In the genomic region with DNA sequence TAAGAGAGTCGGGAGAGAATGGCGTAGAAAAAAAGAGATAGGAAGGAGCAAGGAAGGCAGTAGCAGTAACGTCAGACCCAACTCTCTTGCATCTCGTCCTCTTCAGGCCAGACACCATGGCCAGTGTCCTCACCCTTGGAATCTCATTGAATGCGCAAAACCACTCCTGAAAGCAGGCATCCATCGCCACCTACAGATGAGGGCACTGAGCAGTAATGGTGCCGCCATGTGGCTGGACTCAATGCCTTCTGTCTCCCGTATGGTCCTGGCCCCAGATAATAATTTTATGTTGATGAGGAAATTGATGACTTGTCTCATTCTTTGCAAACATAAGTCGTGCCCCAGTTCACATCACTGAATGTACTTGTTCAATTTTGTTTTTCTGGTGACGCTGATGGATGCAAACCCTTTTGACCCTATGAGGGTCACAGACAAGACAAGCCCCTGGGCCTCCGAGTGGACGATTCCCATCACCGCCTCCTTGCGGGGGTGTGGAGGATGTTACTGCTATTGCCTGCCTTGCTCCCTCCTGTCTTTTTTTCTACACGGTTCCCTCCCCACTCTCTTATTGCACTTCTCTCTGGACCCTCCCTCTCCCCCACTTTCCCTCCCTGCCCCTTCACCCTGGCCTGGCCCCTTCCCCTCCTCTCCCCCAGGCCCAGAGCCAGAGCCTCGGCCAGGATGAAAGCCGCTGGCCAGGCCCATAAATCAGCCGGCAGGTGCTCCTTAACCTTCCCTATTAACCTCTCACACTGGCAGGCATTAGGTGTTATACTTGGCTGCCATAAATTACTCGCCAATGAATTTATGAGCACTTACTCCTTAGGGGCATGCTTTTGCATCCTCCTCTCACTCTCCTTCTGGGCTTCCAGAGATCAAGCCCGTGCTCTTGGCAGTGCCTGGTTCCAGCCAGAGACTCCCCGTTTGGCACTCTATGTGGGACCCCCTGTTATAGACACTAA, we compare ENCODE assay signal across 17 cellular contexts. TPM values are rescaled to one million over a fixed set of nuclear protein-coding genes. Genes with fewer than 3 reads are reported as not detected.
A peak's percentile ranks its signal among the peaks of the same experiment; 100 is the strongest.
DNase-seq lines count a peak whose midpoint lies in the region; ATAC-seq and TF ChIP-seq lines count a peak whose summit lies in the region.
"Had no signal": no experiment of that assay in that cellular context is flagged by ENCODE, and none has a peak within 500 bp of the region (broad histone marks: within the 10 kb centered on the region; RNA-seq: fewer than 3 reads in every experiment).

No MANE protein-coding gene starts in this region.

- no peak overlapping the region for H3K27ac Mint-ChIP-seq in neural progenitor cell
- H3K27ac Mint-ChIP-seq: activated B cell treated with CpG ODN at 0.5 μM for 24 hours; brain; immature natural killer cell; memory B cell; stimulated activated memory B cell treated with anti-CD40 and anti-IgM and Interleukin-4, amounts not matched to agents 10 μg/mL and 1 μg/mL and 100 μg/mL, for 72 hours; type B pancreatic cell had no signal

- H3K27ac ChIP-seq in Karpas-422 (ENCODE audit: low read length), result no peak overlapping the region
- no peak overlapping the region for H3K27ac ChIP-seq in neural progenitor cell

- ATAC-seq in SK-N-SH treated with all-trans-retinoic acid at 6 μM for 48 hours, result peak; percentile 58; the same call in 2 of the 3 replicates
- ATAC-seq: stimulated activated memory B cell treated with anti-CD40 and anti-IgM and Interleukin-4, amounts not matched to agents 10 μg/mL and 1 μg/mL and 100 μg/mL, for 72 hours had no signal

- H3K9me3 ChIP-seq in Karpas-422 (ENCODE audit: low read length) (no peaks in the 10 kb centered on the region), neural progenitor cell (ENCODE audit: low read depth) (no peaks in the 10 kb centered on the region)

- no peaks in the 10 kb centered on the region for H3K36me3 Mint-ChIP-seq in neural progenitor cell
- H3K36me3 Mint-ChIP-seq: brain; immature natural killer cell; memory B cell; stimulated activated memory B cell treated with anti-CD40 and anti-IgM and Interleukin-4, amounts not matched to agents 10 μg/mL and 1 μg/mL and 100 μg/mL, for 72 hours; type B pancreatic cell had no signal

- no peaks in the 10 kb centered on the region for H3K9me2 ChIP-seq in Karpas-422 (replicated peaks; ENCODE audit: insufficient read depth, low read length)

- H2AFZ ChIP-seq in Karpas-422 (ENCODE audit: low read length), result no peak overlapping the region
- H2AFZ ChIP-seq in neural progenitor cell (replicated peaks), result no peak overlapping the region

- no peak overlapping the region for H3K4me3 ChIP-seq in Karpas-422 (ENCODE audit: low read length)
- no peak overlapping the region for H3K4me3 ChIP-seq in neural progenitor cell

- no peaks in the 10 kb centered on the region for H3K4me1 ChIP-seq in Karpas-422 (ENCODE audit: low read length)
- H3K4me1 ChIP-seq in neural progenitor cell, result no peaks in the 10 kb centered on the region

- peak; percentile 24 for TF ChIP-seq CTCF in neural progenitor cell (IDR thresholded peaks at IDR 0.05)

- no peak overlapping the region for H3K4me2 ChIP-seq in Karpas-422 (ENCODE audit: low read depth, low read length, poor library complexity, severe bottlenecking)
- no peak overlapping the region for H3K4me2 ChIP-seq in neural progenitor cell

- no peaks in the 10 kb centered on the region for H3F3A ChIP-seq in neural progenitor cell (ENCODE audit: low read depth)

- peaks cover 15% of the 10 kb centered on the region for H3K4me1 Mint-ChIP-seq in neural progenitor cell
- H3K4me1 Mint-ChIP-seq: activated B cell treated with CpG ODN at 0.5 μM for 24 hours; immature natural killer cell; memory B cell; stimulated activated memory B cell treated with anti-CD40 and anti-IgM and Interleukin-4, amounts not matched to agents 10 μg/mL and 1 μg/mL and 100 μg/mL, for 72 hours had no signal

- H3K4me3 Mint-ChIP-seq in neural progenitor cell, result no peak overlapping the region
- H3K4me3 Mint-ChIP-seq: activated B cell treated with CpG ODN at 0.5 μM for 24 hours; brain; immature natural killer cell; memory B cell; stimulated activated memory B cell treated with anti-CD40 and anti-IgM and Interleukin-4, amounts not matched to agents 10 μg/mL and 1 μg/mL and 100 μg/mL, for 72 hours; type B pancreatic cell had no signal

- H3K9me3 Mint-ChIP-seq in neural progenitor cell, result no peaks in the 10 kb centered on the region
- H3K9me3 Mint-ChIP-seq: activated B cell treated with CpG ODN at 0.5 μM for 24 hours; immature natural killer cell; memory B cell; stimulated activated memory B cell treated with anti-CD40 and anti-IgM and Interleukin-4, amounts not matched to agents 10 μg/mL and 1 μg/mL and 100 μg/mL, for 72 hours; type B pancreatic cell had no signal

- H3K27me3 ChIP-seq in Karpas-422 (ENCODE audit: low read length), result no peaks in the 10 kb centered on the region
- H3K27me3 ChIP-seq in neural progenitor cell, result peaks cover 97% of the 10 kb centered on the region

- H3K9ac ChIP-seq in Karpas-422 (ENCODE audit: low read length) (no peak overlapping the region), neural progenitor cell (no peak overlapping the region)

- no peaks in the 10 kb centered on the region for H3K79me2 ChIP-seq in Karpas-422 (ENCODE audit: low read length)
- no peaks in the 10 kb centered on the region for H3K79me2 ChIP-seq in neural progenitor cell (ENCODE audit: low read depth)

- H3K36me3 ChIP-seq in Karpas-422 (ENCODE audit: insufficient read depth, low read length), result no peaks in the 10 kb centered on the region
- no peaks in the 10 kb centered on the region for H3K36me3 ChIP-seq in neural progenitor cell

- DNase-seq in NCI-H1417 (lab: John Stamatoyannopoulos, UW) (peak in 2 of 3 experiments; percentile 77 to 94), NCI-H1417 treated with DMSO at 0.1 percent for 48 hours (lab: John Stamatoyannopoulos, UW) (no peak), Karpas-422 (peak; percentile 51), neural progenitor cell (ENCODE audit: low spot score) (no peak), glomerular visceral epithelial cell (ENCODE audit: extremely low spot score) (no peak)
- no peak for DNase-seq in activated CD4-positive, alpha-beta T cell treated with anti-CD3 and anti-CD28 coated beads, Interleukin-2, amount 50 U/mL, for 1 hour
- no peak for DNase-seq in activated effector memory CD4-positive, alpha-beta T cell treated with anti-CD3 and anti-CD28 coated beads, Interleukin-2, amount 50 U/mL, for 16 hours
- DNase-seq: ACHN; activated B cell treated with CpG ODN at 0.5 μM for 24 hours; activated naive CD4-positive, alpha-beta T cell; immature natural killer cell; NCI-H1694 had no signal

- H3K27me3 Mint-ChIP-seq in neural progenitor cell (ENCODE audit: insufficient read depth, low read depth), result peaks cover 47% of the 10 kb centered on the region

- H4K20me1 ChIP-seq in Karpas-422 (ENCODE audit: insufficient read depth, low read depth, low read length) (no peaks in the 10 kb centered on the region), neural progenitor cell (ENCODE audit: low read depth) (peaks cover 11% of the 10 kb centered on the region)

TF ChIP-seq in SK-N-SH treated with all-trans-retinoic acid at 6 μM for 48 hours, 23 proteins besides CTCF, POLR2A, EP300 and RAD21 (continues in another document):
- no peak for TF ChIP-seq CSDC2 (CRISPR knock-in tag; IDR thresholded peaks at IDR 0.05)
- no peak for TF ChIP-seq ESRRG (CRISPR knock-in tag; IDR thresholded peaks at IDR 0.05)
- no peak for TF ChIP-seq GLIS3 (CRISPR knock-in tag; IDR thresholded peaks at IDR 0.05)
- no peak for TF ChIP-seq ISL1 (CRISPR knock-in tag; IDR thresholded peaks at IDR 0.05)
- no peak for TF ChIP-seq TOX (CRISPR knock-in tag; IDR thresholded peaks at IDR 0.05; ENCODE audit: borderline replicate concordance)
- TF ChIP-seq, protein P1, sequence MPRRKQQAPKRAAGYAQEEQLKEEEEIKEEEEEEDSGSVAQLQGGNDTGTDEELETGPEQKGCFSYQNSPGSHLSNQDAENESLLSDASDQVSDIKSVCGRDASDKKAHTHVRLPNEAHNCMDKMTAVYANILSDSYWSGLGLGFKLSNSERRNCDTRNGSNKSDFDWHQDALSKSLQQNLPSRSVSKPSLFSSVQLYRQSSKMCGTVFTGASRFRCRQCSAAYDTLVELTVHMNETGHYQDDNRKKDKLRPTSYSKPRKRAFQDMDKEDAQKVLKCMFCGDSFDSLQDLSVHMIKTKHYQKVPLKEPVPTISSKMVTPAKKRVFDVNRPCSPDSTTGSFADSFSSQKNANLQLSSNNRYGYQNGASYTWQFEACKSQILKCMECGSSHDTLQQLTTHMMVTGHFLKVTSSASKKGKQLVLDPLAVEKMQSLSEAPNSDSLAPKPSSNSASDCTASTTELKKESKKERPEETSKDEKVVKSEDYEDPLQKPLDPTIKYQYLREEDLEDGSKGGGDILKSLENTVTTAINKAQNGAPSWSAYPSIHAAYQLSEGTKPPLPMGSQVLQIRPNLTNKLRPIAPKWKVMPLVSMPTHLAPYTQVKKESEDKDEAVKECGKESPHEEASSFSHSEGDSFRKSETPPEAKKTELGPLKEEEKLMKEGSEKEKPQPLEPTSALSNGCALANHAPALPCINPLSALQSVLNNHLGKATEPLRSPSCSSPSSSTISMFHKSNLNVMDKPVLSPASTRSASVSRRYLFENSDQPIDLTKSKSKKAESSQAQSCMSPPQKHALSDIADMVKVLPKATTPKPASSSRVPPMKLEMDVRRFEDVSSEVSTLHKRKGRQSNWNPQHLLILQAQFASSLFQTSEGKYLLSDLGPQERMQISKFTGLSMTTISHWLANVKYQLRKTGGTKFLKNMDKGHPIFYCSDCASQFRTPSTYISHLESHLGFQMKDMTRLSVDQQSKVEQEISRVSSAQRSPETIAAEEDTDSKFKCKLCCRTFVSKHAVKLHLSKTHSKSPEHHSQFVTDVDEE (CRISPR knock-in tag; IDR thresholded peaks at IDR 0.05), result no peak
- no peak for TF ChIP-seq PPARA (CRISPR knock-in tag; IDR thresholded peaks at IDR 0.05; ENCODE audit: borderline replicate concordance)
- TF ChIP-seq ZNF565 (CRISPR knock-in tag; conservative IDR thresholded peaks at IDR 0.05; ENCODE audit: low read depth), result no peak
- TF ChIP-seq, protein P2, sequence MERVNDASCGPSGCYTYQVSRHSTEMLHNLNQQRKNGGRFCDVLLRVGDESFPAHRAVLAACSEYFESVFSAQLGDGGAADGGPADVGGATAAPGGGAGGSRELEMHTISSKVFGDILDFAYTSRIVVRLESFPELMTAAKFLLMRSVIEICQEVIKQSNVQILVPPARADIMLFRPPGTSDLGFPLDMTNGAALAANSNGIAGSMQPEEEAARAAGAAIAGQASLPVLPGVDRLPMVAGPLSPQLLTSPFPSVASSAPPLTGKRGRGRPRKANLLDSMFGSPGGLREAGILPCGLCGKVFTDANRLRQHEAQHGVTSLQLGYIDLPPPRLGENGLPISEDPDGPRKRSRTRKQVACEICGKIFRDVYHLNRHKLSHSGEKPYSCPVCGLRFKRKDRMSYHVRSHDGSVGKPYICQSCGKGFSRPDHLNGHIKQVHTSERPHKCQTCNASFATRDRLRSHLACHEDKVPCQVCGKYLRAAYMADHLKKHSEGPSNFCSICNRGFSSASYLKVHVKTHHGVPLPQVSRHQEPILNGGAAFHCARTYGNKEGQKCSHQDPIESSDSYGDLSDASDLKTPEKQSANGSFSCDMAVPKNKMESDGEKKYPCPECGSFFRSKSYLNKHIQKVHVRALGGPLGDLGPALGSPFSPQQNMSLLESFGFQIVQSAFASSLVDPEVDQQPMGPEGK (CRISPR knock-in tag; IDR thresholded peaks at IDR 0.05; ENCODE audit: borderline replicate concordance), result no peak

RNA-seq across cellular contexts. Expression of gene ALX4, which starts 18.1 kb away (rescaled TPM):
- not detected in 2 replicates for total RNA-seq in Karpas-422 (2014; rRNA removed; shearing (Covaris generic); ENCODE audit: low replicate concordance)
- total RNA-seq in neural progenitor cell (ENCODE audit: low replicate concordance), result not detected in 2 replicates
- total RNA-seq: activated B cell treated with CpG ODN at 0.5 μM for 24 hours had no signal

Comparison
In these comparisons a context has a peak if more than half of its experiments do, and no peak if none do; other contexts are left out.
1. DNase-seq: peak in NCI-H1417 (2 of 3) and Karpas-422 (single experiment); none in NCI-H1417 treated with DMSO at 0.1 percent for 48 hours (single experiment), neural progenitor cell (single experiment), glomerular visceral epithelial cell (single experiment), activated CD4-positive, alpha-beta T cell treated with anti-CD3 and anti-CD28 coated beads, Interleukin-2, amount 50 U/mL, for 1 hour (single experiment) and activated effector memory CD4-positive, alpha-beta T cell treated with anti-CD3 and anti-CD28 coated beads, Interleukin-2, amount 50 U/mL, for 16 hours (single experiment).